Comparison of ENCODE assay signal across 23 cellular contexts in genomic region chr5:87169300-87169991, GRCh38.
A peak's percentile ranks its signal among the peaks of the same experiment; 100 is the strongest.
DNase-seq lines count a peak whose midpoint lies in the region; ATAC-seq, FAIRE-seq and TF ChIP-seq lines count a peak whose summit lies in the region.
"Had no signal": no experiment of that assay in that cellular context is flagged by ENCODE, and none has a peak within 500 bp of the region (broad histone marks: within the 10 kb centered on the region; RNA-seq: fewer than 3 reads in every experiment).

No MANE protein-coding gene starts in this region.

- intact Hi-C loops in K562 (cut with micrococcal nuclease), result no loop called here

- no peaks in the 10 kb centered on the region; the same call in 1 of the 2 replicates for H3K9me3 ChIP-seq in K562 (replicated peaks; ENCODE audit: control insufficient read depth, insufficient read depth, low read depth, low read length)
- H3K9me3 ChIP-seq: BLaER1 treated with 17β-estradiol and CSF1 and Interleukin-3, amounts not matched to agents 10 nM and 100 nM; heart right ventricle; thyroid gland had no signal

- no peak for TF ChIP-seq POLR2A in K562 (conservative IDR thresholded peaks at IDR 0.05)

- H3K36me3 ChIP-seq in K562 (ENCODE audit: control insufficient read depth, insufficient read depth, low read length), result no peaks in the 10 kb centered on the region
- H3K36me3 ChIP-seq: BLaER1 treated with 17β-estradiol and CSF1 and Interleukin-3, amounts not matched to agents 10 nM and 100 nM; heart right ventricle; neural progenitor cell; thyroid gland had no signal

- no peak overlapping the region for H3K4me2 ChIP-seq in K562 (ENCODE audit: insufficient read depth, low read length)
- H3K4me2 ChIP-seq: BLaER1 treated with 17β-estradiol and CSF1 and Interleukin-3, amounts not matched to agents 10 nM and 100 nM; neural progenitor cell had no signal

- TF ChIP-seq CTCF in K562 (IDR thresholded peaks at IDR 0.05 in 2 of 3, conservative IDR thresholded peaks at IDR 0.05 in 1 of 3; ENCODE audit: insufficient read depth in 2 of 3, low read depth in 1 of 3, low read length in 3 of 3), result no peak
- no peak for TF ChIP-seq CTCF in mesothelial cell of epicardium (IDR thresholded peaks at IDR 0.05; ENCODE audit: unreplicated experiment)

- TF ChIP-seq RAD21 in K562 (CRISPR knock-in tag; conservative IDR thresholded peaks at IDR 0.05 in 1 of 2, IDR thresholded peaks at IDR 0.05 in 1 of 2), result no peak

- no peak for FAIRE-seq in K562 (lab: Jason Lieb, UNC)
- FAIRE-seq: A204.1, islet of Langerhans had no signal

- in situ Hi-C loops in K562 (cut with MboI), result no loop called here

- peaks cover 14% of the 10 kb centered on the region for H3K4me1 Mint-ChIP-seq in mesothelial cell of epicardium
- H3K4me1 Mint-ChIP-seq in naive thymus-derived CD8-positive, alpha-beta T cell, result no peaks in the 10 kb centered on the region
- H3K4me1 Mint-ChIP-seq: neural progenitor cell had no signal

- no peak overlapping the region for H3K27ac ChIP-seq in K562 (ENCODE audit: extremely low read depth, low read depth, low read length)
- H3K27ac ChIP-seq: BLaER1 treated with 17β-estradiol and CSF1 and Interleukin-3, amounts not matched to agents 10 nM and 100 nM; heart right ventricle; neural progenitor cell; thyroid gland had no signal

- H2AFZ ChIP-seq in K562 (ENCODE audit: low read depth, low read length), result no peak overlapping the region; the same call in 1 of the 2 replicates
- H2AFZ ChIP-seq: neural progenitor cell had no signal

- CTCF ChIA-PET in K562 (lab: Yijun Ruan, JAX; ENCODE audit: low intra/inter-chr PET ratio), result no interaction called here

- POLR2A ChIA-PET in K562 (lab: Yijun Ruan, JAX), result no interaction called here
- POLR2A ChIA-PET in naive thymus-derived CD8-positive, alpha-beta T cell (lab: Charles Lee), result no interaction called here

- H3K36me3 Mint-ChIP-seq in mesothelial cell of epicardium, result no peaks in the 10 kb centered on the region
- no peaks in the 10 kb centered on the region for H3K36me3 Mint-ChIP-seq in naive thymus-derived CD8-positive, alpha-beta T cell
- H3K36me3 Mint-ChIP-seq: neural progenitor cell; stimulated activated naive B cell treated with anti-CD40 and anti-IgM and Interleukin-4, amounts not matched to agents 10 μg/mL and 1 μg/mL and 100 μg/mL, for 72 hours had no signal

- no peaks in the 10 kb centered on the region for H3K9me1 ChIP-seq in K562 (ENCODE audit: control insufficient read depth, insufficient read depth, low read length)

- BruUV-seq in K562 (replicated peaks; lab: Mats Ljungman, UMichigan), result no TSS peak

- no peaks in the 10 kb centered on the region; a peak in 1 of 5 replicates for H3K27me3 ChIP-seq in K562 (ENCODE audit: control insufficient read depth in 2 of 2, insufficient read depth in 2 of 2, low read length in 2 of 2)
- H3K27me3 ChIP-seq: BLaER1 treated with 17β-estradiol and CSF1 and Interleukin-3, amounts not matched to agents 10 nM and 100 nM; heart right ventricle; neural progenitor cell; thyroid gland had no signal

- H3K4me3 Mint-ChIP-seq in mesothelial cell of epicardium, result no peak overlapping the region
- no peak overlapping the region for H3K4me3 Mint-ChIP-seq in naive thymus-derived CD8-positive, alpha-beta T cell
- H3K4me3 Mint-ChIP-seq: neural progenitor cell; stimulated activated naive B cell treated with anti-CD40 and anti-IgM and Interleukin-4, amounts not matched to agents 10 μg/mL and 1 μg/mL and 100 μg/mL, for 72 hours had no signal

- peak overlapping the region; percentile 64 for H3K27ac Mint-ChIP-seq in mesothelial cell of epicardium
- H3K27ac Mint-ChIP-seq in naive thymus-derived CD8-positive, alpha-beta T cell, result no peak overlapping the region
- H3K27ac Mint-ChIP-seq: neural progenitor cell had no signal

- no peaks in the 10 kb centered on the region for H3K27me3 Mint-ChIP-seq in mesothelial cell of epicardium (ENCODE audit: low read depth)
- H3K27me3 Mint-ChIP-seq in naive thymus-derived CD8-positive, alpha-beta T cell, result no peaks in the 10 kb centered on the region
- H3K27me3 Mint-ChIP-seq: stimulated activated naive B cell treated with anti-CD40 and anti-IgM and Interleukin-4, amounts not matched to agents 10 μg/mL and 1 μg/mL and 100 μg/mL, for 72 hours had no signal

- H3K4me1 ChIP-seq in K562 (replicated peaks in 1 of 2; ENCODE audit: control insufficient read depth in 2 of 2, insufficient read depth in 2 of 2, low read length in 2 of 2), result no peaks in the 10 kb centered on the region
- H3K4me1 ChIP-seq: BLaER1 treated with 17β-estradiol and CSF1 and Interleukin-3, amounts not matched to agents 10 nM and 100 nM; heart right ventricle; neural progenitor cell; thyroid gland had no signal

- no peak overlapping the region for H3K4me3 ChIP-seq in K562
- H3K4me3 ChIP-seq: BLaER1 treated with 17β-estradiol and CSF1 and Interleukin-3, amounts not matched to agents 10 nM and 100 nM; heart right ventricle; neural progenitor cell; thyroid gland had no signal

- ATAC-seq in K562, result no peak
- ATAC-seq in naive thymus-derived CD8-positive, alpha-beta T cell, result no peak
- ATAC-seq: heart right ventricle; stimulated activated naive B cell treated with anti-CD40 and anti-IgM and Interleukin-4, amounts not matched to agents 10 μg/mL and 1 μg/mL and 100 μg/mL, for 72 hours had no signal

- H3K9ac ChIP-seq in K562 (ENCODE audit: insufficient read depth in 1 of 2, low read depth in 2 of 2, low read length in 2 of 2), result no peak overlapping the region
- H3K9ac ChIP-seq: BLaER1 treated with 17β-estradiol and CSF1 and Interleukin-3, amounts not matched to agents 10 nM and 100 nM; neural progenitor cell had no signal

- DNase-seq in DMS53 (lab: John Stamatoyannopoulos, UW) (peak; percentile 19), DMS53 treated with DMSO at 0.1 percent for 48 hours (lab: John Stamatoyannopoulos, UW; ENCODE audit: unreplicated experiment) (no peak), M059J (ENCODE audit: low read depth) (peak; percentile 48), K562 (ENCODE audit: extremely low read depth in 1 of 4, low spot score in 3 of 4) (no peak), mesothelial cell of epicardium (ENCODE audit: low spot score in 2 of 2, unreplicated experiment in 2 of 2) (no peak), medulla oblongata (ENCODE audit: extremely low spot score) (no peak)
- no peak for DNase-seq in naive thymus-derived CD8-positive, alpha-beta T cell
- no peak for DNase-seq in stimulated activated CD8-positive, alpha-beta memory T cell treated with anti-CD3 and anti-CD28 coated beads, Interleukin-4, amount 100 ng/mL, for 48 hours
- DNase-seq: activated CD4-positive, alpha-beta T cell treated with anti-CD3 and anti-CD28 coated beads for 4 hours; activated gamma-delta T cell; amygdala; central memory CD4-positive, alpha-beta T cell; heart right ventricle; NCI-H1930; NCI-H524 treated with DMSO at 0.1 percent for 48 hours; OCI-M1; retina; stimulated activated naive B cell treated with anti-CD40 and anti-IgM and Interleukin-4, amounts not matched to agents 10 μg/mL and 1 μg/mL and 100 μg/mL, for 72 hours; thyroid gland had no signal

- no peaks in the 10 kb centered on the region for H4K20me1 ChIP-seq in K562 (replicated peaks; ENCODE audit: control insufficient read depth, insufficient read depth, low read length)
- H4K20me1 ChIP-seq: BLaER1 treated with 17β-estradiol and CSF1 and Interleukin-3, amounts not matched to agents 10 nM and 100 nM had no signal

- TF ChIP-seq EP300 in K562 (IDR thresholded peaks at IDR 0.05; ENCODE audit: low read length), result no peak

- H3K79me2 ChIP-seq in K562 (ENCODE audit: control insufficient read depth, insufficient read depth, low read length), result no peaks in the 10 kb centered on the region

- WGBS in K562 (ENCODE audit: insufficient coverage, low coverage, missing lambda C conversion rate), result 4% methylated on average over 8 of the region's 8 CpGs

- H3K9me3 Mint-ChIP-seq in mesothelial cell of epicardium, result no peaks in the 10 kb centered on the region
- H3K9me3 Mint-ChIP-seq in naive thymus-derived CD8-positive, alpha-beta T cell, result no peaks in the 10 kb centered on the region
- H3K9me3 Mint-ChIP-seq: neural progenitor cell; stimulated activated naive B cell treated with anti-CD40 and anti-IgM and Interleukin-4, amounts not matched to agents 10 μg/mL and 1 μg/mL and 100 μg/mL, for 72 hours had no signal

TF ChIP-seq in K562, 482 proteins besides CTCF, POLR2A, EP300 and RAD21 (continues in another document):
- peak; percentile 16 for TF ChIP-seq MEIS2 (IDR thresholded peaks at IDR 0.05; ENCODE audit: partially characterized antibody)
- TF ChIP-seq RFX1 (IDR thresholded peaks at IDR 0.05), result no peak
- TF ChIP-seq, protein P1, sequence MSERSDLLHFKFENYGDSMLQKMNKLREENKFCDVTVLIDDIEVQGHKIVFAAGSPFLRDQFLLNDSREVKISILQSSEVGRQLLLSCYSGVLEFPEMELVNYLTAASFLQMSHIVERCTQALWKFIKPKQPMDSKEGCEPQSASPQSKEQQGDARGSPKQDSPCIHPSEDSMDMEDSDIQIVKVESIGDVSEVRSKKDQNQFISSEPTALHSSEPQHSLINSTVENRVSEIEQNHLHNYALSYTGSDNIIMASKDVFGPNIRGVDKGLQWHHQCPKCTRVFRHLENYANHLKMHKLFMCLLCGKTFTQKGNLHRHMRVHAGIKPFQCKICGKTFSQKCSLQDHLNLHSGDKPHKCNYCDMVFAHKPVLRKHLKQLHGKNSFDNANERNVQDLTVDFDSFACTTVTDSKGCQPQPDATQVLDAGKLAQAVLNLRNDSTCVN (CRISPR knock-in tag; IDR thresholded peaks at IDR 0.05), result no peak
- TF ChIP-seq, protein P2, sequence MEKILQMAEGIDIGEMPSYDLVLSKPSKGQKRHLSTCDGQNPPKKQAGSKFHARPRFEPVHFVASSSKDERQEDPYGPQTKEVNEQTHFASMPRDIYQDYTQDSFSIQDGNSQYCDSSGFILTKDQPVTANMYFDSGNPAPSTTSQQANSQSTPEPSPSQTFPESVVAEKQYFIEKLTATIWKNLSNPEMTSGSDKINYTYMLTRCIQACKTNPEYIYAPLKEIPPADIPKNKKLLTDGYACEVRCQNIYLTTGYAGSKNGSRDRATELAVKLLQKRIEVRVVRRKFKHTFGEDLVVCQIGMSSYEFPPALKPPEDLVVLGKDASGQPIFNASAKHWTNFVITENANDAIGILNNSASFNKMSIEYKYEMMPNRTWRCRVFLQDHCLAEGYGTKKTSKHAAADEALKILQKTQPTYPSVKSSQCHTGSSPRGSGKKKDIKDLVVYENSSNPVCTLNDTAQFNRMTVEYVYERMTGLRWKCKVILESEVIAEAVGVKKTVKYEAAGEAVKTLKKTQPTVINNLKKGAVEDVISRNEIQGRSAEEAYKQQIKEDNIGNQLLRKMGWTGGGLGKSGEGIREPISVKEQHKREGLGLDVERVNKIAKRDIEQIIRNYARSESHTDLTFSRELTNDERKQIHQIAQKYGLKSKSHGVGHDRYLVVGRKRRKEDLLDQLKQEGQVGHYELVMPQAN (IDR thresholded peaks at IDR 0.05; ENCODE audit: borderline replicate concordance), result no peak
- peak; percentile 37 for TF ChIP-seq ZNF316 (IDR thresholded peaks at IDR 0.05)

Comparison
In these comparisons a context has a peak if more than half of its experiments do, and no peak if none do; other contexts are left out.
1. DNase-seq: peak in DMS53 (single experiment) and M059J (single experiment); none in DMS53 treated with DMSO at 0.1 percent for 48 hours (single experiment), K562 (0 of 4), mesothelial cell of epicardium (0 of 2), naive thymus-derived CD8-positive, alpha-beta T cell (0 of 10), stimulated activated CD8-positive, alpha-beta memory T cell treated with anti-CD3 and anti-CD28 coated beads, Interleukin-4, amount 100 ng/mL, for 48 hours (single experiment) and medulla oblongata (single experiment).